In genomic region chr3:189568931-189569330, GRCh38 we compare ENCODE assay signal across 28 cellular contexts.
"Had no signal": no experiment of that assay in that cellular context is flagged by ENCODE, and none has a peak within 500 bp of the region (broad histone marks: within the 10 kb centered on the region; RNA-seq: fewer than 3 reads in every experiment).

No MANE protein-coding gene starts in this region.

- H3K4me3 ChIP-seq: coronary artery, dorsolateral prefrontal cortex had no signal

- FAIRE-seq: astrocyte, frontal cortex had no signal

- H3K27me3 ChIP-seq: brain microvascular endothelial cell had no signal

- H3K27ac ChIP-seq: brain microvascular endothelial cell, coronary artery, dorsolateral prefrontal cortex, WERI-Rb-1 had no signal

- H3K36me3 ChIP-seq: brain microvascular endothelial cell, WERI-Rb-1 had no signal

- DNase-seq: activated B cell treated with CpG ODN at 0.5 μM for 24 hours; activated CD4-positive, alpha-beta T cell treated with anti-CD3 and anti-CD28 coated beads for 48 hours; activated CD4-positive, alpha-beta T cell treated with anti-CD3 and anti-CD28 coated beads, Interleukin-2, amount 50 U/mL, for 1 hour; activated CD4-positive, alpha-beta T cell treated with anti-CD3 and anti-CD28 coated beads, Interleukin-2, amount 50 U/mL, for 48 hours; activated CD8-positive, alpha-beta memory T cell treated with anti-CD3 and anti-CD28 coated beads for 24 hours; activated CD8-positive, alpha-beta T cell treated with anti-CD3 and anti-CD28 coated beads for 36 hours; activated effector memory CD4-positive, alpha-beta T cell treated with Interleukin-2 at 50 U/mL for 16 hours; activated gamma-delta T cell treated with Interleukin-2 at 50 U/mL for 16 hours; activated naive CD4-positive, alpha-beta T cell treated with anti-CD3 and anti-CD28 coated beads, Interleukin-2, amount 50 U/mL, for 16 hours; activated naive CD4-positive, alpha-beta T cell treated with Interleukin-2 at 50 U/mL for 16 hours; activated T-cell treated with anti-CD3 and anti-CD28 coated beads, Interleukin-2, amount 50 U/mL, for 4 hours; amniotic stem cell; anterior cingulate cortex; brain microvascular endothelial cell; dorsolateral prefrontal cortex; effector memory CD4-positive, alpha-beta T cell; endodermal cell; foreskin fibroblast; head of caudate nucleus; T-helper 17 cell; T1000; WERI-Rb-1 had no signal

- ATAC-seq: activated CD4-positive, CD25-positive, alpha-beta regulatory T cell treated with anti-CD3 and anti-CD28 coated beads, Interleukin-2, amount 50 U/mL, for 24 hours; activated CD8-positive, alpha-beta T cell treated with anti-CD3 and anti-CD28 coated beads for 36 hours; activated T-cell treated with anti-CD3 and anti-CD28 coated beads, Interleukin-2, amount 50 U/mL, for 4 hours; activated T-helper 17 cell treated with anti-CD3 and anti-CD28 coated beads, Interleukin-2, amount 50 U/mL, for 72 hours; esophagus mucosa; T-helper 17 cell had no signal
